Comparison of ENCODE assay signal across 16 cellular contexts in genomic region chr18:65754121-65754520, GRCh38. TPM values are rescaled to one million over a fixed set of nuclear protein-coding genes. Genes with fewer than 3 reads are reported as not detected.
A peak's percentile ranks its signal among the peaks of the same experiment; 100 is the strongest.
DNase-seq lines count a peak whose midpoint lies in the region; ATAC-seq and TF ChIP-seq lines count a peak whose summit lies in the region.
"Had no signal": no experiment of that assay in that cellular context is flagged by ENCODE, and none has a peak within 500 bp of the region (broad histone marks: within the 10 kb centered on the region; RNA-seq: fewer than 3 reads in every experiment).

No MANE protein-coding gene starts in this region.

- no peak overlapping the region for H3K4me3 Mint-ChIP-seq in endodermal cell
- H3K4me3 Mint-ChIP-seq: WTC11 had no signal

- WGBS in endodermal cell (ENCODE audit: insufficient coverage in 1 of 2, insufficient read length in 1 of 2), 2 experiments, result 20% methylated on average over 1 of the region's 3 CpGs; no CpG with 5 or more reads in 1 of the 2 experiments

- ATAC-seq in HG03520 (IDR thresholded peaks at IDR 0.05; ENCODE audit: unreplicated experiment) (no peak), HG03521 (IDR thresholded peaks at IDR 0.05; ENCODE audit: unreplicated experiment) (no peak), HG02571 (IDR thresholded peaks at IDR 0.05; ENCODE audit: unreplicated experiment) (no peak)

- no peaks in the 10 kb centered on the region for H3K9me3 ChIP-seq in endodermal cell (ENCODE audit: control insufficient read depth, low read length)
- H3K9me3 ChIP-seq: breast epithelium, mucosa of descending colon, Peyer's patch had no signal

- H3K4me3 ChIP-seq in endodermal cell (ENCODE audit: low read length), result no peak overlapping the region
- H3K4me3 ChIP-seq: breast epithelium, mucosa of descending colon, Peyer's patch had no signal

- no peaks in the 10 kb centered on the region for H3K36me3 Mint-ChIP-seq in endodermal cell (ENCODE audit: low read depth)
- H3K36me3 Mint-ChIP-seq: WTC11 had no signal

- no peaks in the 10 kb centered on the region for H3K36me3 ChIP-seq in endodermal cell (ENCODE audit: control insufficient read depth, insufficient read depth, low read length)
- H3K36me3 ChIP-seq: breast epithelium, Peyer's patch had no signal

- H3K27ac Mint-ChIP-seq in endodermal cell, result no peak overlapping the region
- H3K27ac Mint-ChIP-seq: WTC11 had no signal

- H3K9me3 Mint-ChIP-seq in endodermal cell, result no peaks in the 10 kb centered on the region
- H3K9me3 Mint-ChIP-seq: WTC11 had no signal

- DNase-seq in CMK (ENCODE audit: low read depth) (peak; percentile 18), KBM-7 (peak; percentile 36), OCI-M1 (lab: John Stamatoyannopoulos, UW) (peak; percentile 95), endodermal cell (peak; percentile 58), NCI-H345 (lab: John Stamatoyannopoulos, UW) (no peak)
- DNase-seq: Peyer's patch had no signal

- no peak for TF ChIP-seq CTCF in endodermal cell (conservative IDR thresholded peaks at IDR 0.05)

- H3K27me3 ChIP-seq in endodermal cell (ENCODE audit: control insufficient read depth, insufficient read depth, low read length, poor library complexity, severe bottlenecking), result peaks cover 38% of the 10 kb centered on the region

- peaks cover 39% of the 10 kb centered on the region for H3K27me3 Mint-ChIP-seq in endodermal cell (ENCODE audit: insufficient read depth)

- H3K4me1 Mint-ChIP-seq in endodermal cell, result peaks cover 16% of the 10 kb centered on the region

- H3K9ac ChIP-seq in endodermal cell (ENCODE audit: extremely low read depth, low read length, poor library complexity, severe bottlenecking), result no peak overlapping the region

- H3K27ac ChIP-seq in endodermal cell (ENCODE audit: low read depth, low read length), result no peak overlapping the region
- H3K27ac ChIP-seq: breast epithelium, epithelial cell of prostate, Peyer's patch had no signal

- peaks cover 3% of the 10 kb centered on the region for H3K4me1 ChIP-seq in endodermal cell (ENCODE audit: control insufficient read depth, insufficient read depth, low read length)
- H3K4me1 ChIP-seq: breast epithelium had no signal

- in situ Hi-C loops in KBM-7 (cut with MboI; ENCODE audit: low pct_unique_long_range_greater_than_20kb, low sequenced_read_pairs), result no loop called here

RNA-seq across cellular contexts. Expression of gene CDH7, which starts 3.3 kb away (rescaled TPM):
- total RNA-seq in endodermal cell, result under 1 TPM; 0.18 to 0.57 TPM
- polyA plus RNA-seq in endodermal cell (2013, experiment 1 of 2), result 2.1 TPM
- polyA plus RNA-seq in endodermal cell (2013, experiment 2 of 2), result 2.0 TPM
- total RNA-seq: LHCN-M2, mucosa of descending colon, Peyer's patch, ureter had no signal
- polyA plus RNA-seq: BJ had no signal
